Comparison of ENCODE assay signal across 13 cellular contexts in the genomic region with DNA sequence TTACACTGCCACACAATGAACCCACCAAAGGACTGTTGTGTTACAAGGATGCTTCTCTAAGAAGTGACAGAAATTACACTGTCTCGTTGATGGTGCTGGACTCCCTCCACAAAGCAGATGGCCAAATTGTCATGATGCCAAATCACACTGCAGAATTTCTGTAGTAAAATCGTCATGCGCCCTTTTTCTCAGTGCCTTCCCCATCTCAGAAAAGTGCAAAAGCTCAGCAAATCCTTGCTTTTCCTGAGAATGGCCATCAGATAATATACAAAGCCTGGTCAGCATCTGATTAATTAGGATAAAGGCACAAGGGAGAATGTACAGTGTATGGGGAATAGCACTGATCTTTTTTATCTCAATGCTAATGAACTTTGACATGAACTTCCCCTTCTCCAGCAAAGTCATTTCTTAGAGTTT.
A peak's percentile ranks its signal among the peaks of the same experiment; 100 is the strongest.
DNase-seq lines count a peak whose midpoint lies in the region; ATAC-seq, FAIRE-seq and TF ChIP-seq lines count a peak whose summit lies in the region.
"Had no signal": no experiment of that assay in that cellular context is flagged by ENCODE, and none has a peak within 500 bp of the region (broad histone marks: within the 10 kb centered on the region; RNA-seq: fewer than 3 reads in every experiment).

No MANE protein-coding gene starts in this region.

- H4K20me1 ChIP-seq in smooth muscle cell (ENCODE audit: low read depth): no peaks in the 10 kb centered on the region

- POLR2A ChIA-PET in activated CD4-positive, alpha-beta T cell treated with anti-CD3 and anti-CD28 coated beads for 36 hours (lab: Charles Lee): no interaction called here

- H3K4me1 ChIP-seq in adipocyte (ENCODE audit: control insufficient read depth, insufficient read depth, low read length): peaks cover 11% of the 10 kb centered on the region
- H3K4me1 ChIP-seq in gastroesophageal sphincter: peaks cover 0 to 32% (median 3%) of the 10 kb centered on the region in 3 donors
- no peaks in the 10 kb centered on the region for H3K4me1 ChIP-seq in smooth muscle cell (ENCODE audit: low read depth)

- no peaks in the 10 kb centered on the region for H3K27me3 Mint-ChIP-seq in activated CD4-positive, alpha-beta T cell treated with anti-CD3 and anti-CD28 coated beads for 36 hours

- TF ChIP-seq CTCF in gastroesophageal sphincter (IDR thresholded peaks at IDR 0.05) (no peak), smooth muscle cell (IDR thresholded peaks at IDR 0.05; ENCODE audit: borderline replicate concordance, insufficient read depth, poor library complexity, severe bottlenecking) (no peak)

- no peaks in the 10 kb centered on the region for H3F3A ChIP-seq in smooth muscle cell (ENCODE audit: low read depth)

- no peaks in the 10 kb centered on the region for H3K9me3 Mint-ChIP-seq in activated CD4-positive, alpha-beta T cell treated with anti-CD3 and anti-CD28 coated beads for 36 hours (ENCODE audit: low read depth)

- CTCF ChIA-PET in activated CD4-positive, alpha-beta T cell treated with anti-CD3 and anti-CD28 coated beads for 36 hours (lab: Charles Lee): interaction anchor here (0.7 kb wide), 1 partner anchor 27 kb away, joined by 3 read pairs; no protein-coding TSS in a partner anchor

- no peaks in the 10 kb centered on the region for H3K36me3 Mint-ChIP-seq in activated CD4-positive, alpha-beta T cell treated with anti-CD3 and anti-CD28 coated beads for 36 hours (ENCODE audit: low read depth)

- no peak for TF ChIP-seq EP300 in gastroesophageal sphincter (IDR thresholded peaks at IDR 0.05)

- H3K36me3 ChIP-seq in adipocyte (ENCODE audit: control insufficient read depth, insufficient read depth, low read length, severe bottlenecking) (no peaks in the 10 kb centered on the region), gastroesophageal sphincter (no peaks in the 10 kb centered on the region), smooth muscle cell (ENCODE audit: low read depth) (no peaks in the 10 kb centered on the region)
- H3K36me3 ChIP-seq: SJCRH30 had no signal

- H3K4me3 ChIP-seq in GM08714 (ENCODE audit: low read length): peak overlapping the region; percentile 41; the same call in 1 of the 2 replicates
- no peak overlapping the region for H3K4me3 ChIP-seq in adipocyte (ENCODE audit: low read length)
- H3K4me3 ChIP-seq in gastroesophageal sphincter: peak overlapping the region in 1 of 2 donors; percentile 7
- no peak overlapping the region for H3K4me3 ChIP-seq in smooth muscle cell
- H3K4me3 ChIP-seq: SJCRH30 had no signal

- no peaks in the 10 kb centered on the region for H3K79me2 ChIP-seq in smooth muscle cell (ENCODE audit: low read depth)

- no peak overlapping the region for H2AFZ ChIP-seq in smooth muscle cell (ENCODE audit: low read depth)

- H3K27ac ChIP-seq in gastroesophageal sphincter: no peak overlapping the region
- no peak overlapping the region for H3K27ac ChIP-seq in smooth muscle cell (ENCODE audit: low read depth)
- H3K27ac ChIP-seq: SJCRH30 had no signal

- peaks cover 2% of the 10 kb centered on the region for H3K4me1 Mint-ChIP-seq in activated CD4-positive, alpha-beta T cell treated with anti-CD3 and anti-CD28 coated beads for 36 hours

- intact Hi-C loops in activated CD4-positive, alpha-beta T cell treated with anti-CD3 and anti-CD28 coated beads for 36 hours (cut with DNase I, micrococcal nuclease): no loop called here

- no peak overlapping the region for H3K27ac Mint-ChIP-seq in activated CD4-positive, alpha-beta T cell treated with anti-CD3 and anti-CD28 coated beads for 36 hours

- no peak for FAIRE-seq in RCC 7860 (lab: Jason Lieb, UNC)

- WGBS in gastroesophageal sphincter (ENCODE audit: low coverage in 1 of 2), 2 donors: 23 to 24% methylated on average over 3 of the region's 3 CpGs
- 90% methylated on average over 3 of the region's 3 CpGs for WGBS in smooth muscle cell (ENCODE audit: low lambda C conversion rate)

- H3K4me2 ChIP-seq in smooth muscle cell: no peak overlapping the region

- H3K4me3 Mint-ChIP-seq in activated CD4-positive, alpha-beta T cell treated with anti-CD3 and anti-CD28 coated beads for 36 hours: no peak overlapping the region

- DNase-seq in NAMALWA (ENCODE audit: low spot score): peak; percentile 59
- peak; percentile 25 for DNase-seq in adipocyte (ENCODE audit: low read depth)
- peak; percentile 85 for DNase-seq in pons (ENCODE audit: low spot score)
- no peak for DNase-seq in smooth muscle cell (lab: John Stamatoyannopoulos, UW; ENCODE audit: unreplicated experiment)
- no peak for DNase-seq in RCC 7860 (ENCODE audit: low spot score)
- DNase-seq in activated CD4-positive, alpha-beta T cell treated with anti-CD3 and anti-CD28 coated beads for 36 hours: no peak
- DNase-seq: activated CD4-positive, alpha-beta T cell treated with anti-CD3 and anti-CD28 coated beads, Interleukin-2, amount 50 U/mL, for 1 hour; activated naive CD4-positive, alpha-beta T cell; islet precursor cell; stimulated activated naive CD4-positive, alpha-beta T cell had no signal

- TF ChIP-seq POLR2A in gastroesophageal sphincter (IDR thresholded peaks at IDR 0.05): no peak

- H3K27me3 ChIP-seq in adipocyte (replicated peaks; ENCODE audit: control insufficient read depth, insufficient read depth, low read length): peaks cover 5% of the 10 kb centered on the region
- no peaks in the 10 kb centered on the region for H3K27me3 ChIP-seq in gastroesophageal sphincter
- no peaks in the 10 kb centered on the region for H3K27me3 ChIP-seq in smooth muscle cell (ENCODE audit: low read depth)
- H3K27me3 ChIP-seq: SJCRH30 had no signal

- H3K9me3 ChIP-seq in adipocyte (ENCODE audit: control insufficient read depth, low read length) (peaks cover 4% of the 10 kb centered on the region), gastroesophageal sphincter (no peaks in the 10 kb centered on the region), smooth muscle cell (replicated peaks; ENCODE audit: low read depth) (no peaks in the 10 kb centered on the region)
- H3K9me3 ChIP-seq: SJCRH30 had no signal

- no peak for ATAC-seq in gastroesophageal sphincter
- no peak for ATAC-seq in activated CD4-positive, alpha-beta T cell treated with anti-CD3 and anti-CD28 coated beads for 36 hours

- H3K9ac ChIP-seq in adipocyte (ENCODE audit: low read length) (no peak overlapping the region), smooth muscle cell (ENCODE audit: low read depth) (no peak overlapping the region)

Comparison
In these comparisons a context has a peak if more than half of its experiments do, and no peak if none do; other contexts are left out.
1. DNase-seq: peak in NAMALWA (single experiment), adipocyte (single experiment) and pons (single experiment); none in smooth muscle cell (single experiment), RCC 7860 (single experiment) and activated CD4-positive, alpha-beta T cell treated with anti-CD3 and anti-CD28 coated beads for 36 hours (single experiment).